Comparison of ENCODE assay signal across 21 cellular contexts in the genomic region with DNA sequence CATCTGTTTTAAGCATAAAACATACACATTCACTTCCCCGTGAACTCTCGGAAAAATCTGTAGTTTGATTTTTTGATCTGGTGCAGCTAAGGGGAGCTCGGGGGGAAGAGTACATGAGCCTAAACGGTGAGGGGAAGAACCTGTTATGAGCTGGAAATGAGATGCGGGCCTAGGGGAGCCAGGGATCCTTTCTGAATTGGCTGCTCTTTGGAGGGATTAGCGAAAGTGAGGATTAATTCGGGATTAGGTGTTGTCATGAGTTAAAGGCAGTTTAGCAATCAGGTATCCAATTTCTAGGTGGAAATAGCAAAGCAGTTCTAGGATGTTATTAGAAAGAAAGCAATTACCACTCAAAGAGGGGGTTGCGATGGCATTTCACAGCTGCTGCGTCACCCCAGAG. TPM values are rescaled to one million over a fixed set of nuclear protein-coding genes. Genes with fewer than 3 reads are reported as not detected.
"Had no signal": no experiment of that assay in that cellular context is flagged by ENCODE, and none has a peak within 500 bp of the region (broad histone marks: within the 10 kb centered on the region; RNA-seq: fewer than 3 reads in every experiment).

No MANE protein-coding gene starts in this region.

- DNase-seq: IMR-90, Karpas-422, KG1, MM.1S, MV-4-11, NCI-H1048, NCI-H1105, NCI-H1417, NCI-H1436 treated with DMSO at 0.1 percent for 48 hours, NCI-H1694, NCI-H187 treated with DMSO at 0.1 percent for 48 hours, NCI-H2029 treated with DMSO at 0.1 percent for 48 hours, NCI-H2171 treated with DMSO at 0.1 percent for 48 hours, NCI-H526, PC-3, SHP77, T-helper 1 cell had no signal

- FAIRE-seq: HepG2 had no signal

- ATAC-seq: HepG2, Panc1, PC-3, SK-N-SH treated with all-trans-retinoic acid at 6 μM for 48 hours had no signal

- H3K27ac ChIP-seq: RWPE1 had no signal

RNA-seq across cellular contexts. Expression of gene ADARB2, which starts 51.1 kb away (rescaled TPM):
- polyA plus RNA-seq: HepG2, IMR-90 had no signal
